In genomic region chr1:24294757-24295371, GRCh38 we compare ENCODE assay signal across 1 cellular context.
TF ChIP-seq lines count a peak whose summit lies in the region.

No MANE protein-coding gene starts in this region.

TF ChIP-seq in HEK293, 187 proteins besides CTCF, POLR2A, EP300 and RAD21 (continued from another document):
- TF ChIP-seq PRDM6 (tag by site-specific recombination; IDR thresholded peaks at IDR 0.05): 0 out of 2 replicates have a peak, but pooled peaks have one; percentile 18
- 0 out of 2 replicates have a peak, but pooled peaks have one; percentile 28 for TF ChIP-seq ZNF366 (tag by site-specific recombination; conservative IDR thresholded peaks at IDR 0.05)
- TF ChIP-seq FEZF1 (tag by site-specific recombination; IDR thresholded peaks at IDR 0.05): 0 out of 2 replicates have a peak, but pooled peaks have one; percentile 13
- 0 out of 2 replicates have a peak, but pooled peaks have one; percentile 24 for TF ChIP-seq KLF16 (tag by site-specific recombination; IDR thresholded peaks at IDR 0.05)
- TF ChIP-seq KLF17 (tag by site-specific recombination; IDR thresholded peaks at IDR 0.05): peak; percentile 42; the same call in 1 of the 2 replicates
- TF ChIP-seq ZNF544 (tag by site-specific recombination; IDR thresholded peaks at IDR 0.05): no peak
- peak; percentile 75 for TF ChIP-seq ZBTB8A (tag by site-specific recombination; IDR thresholded peaks at IDR 0.05)
- TF ChIP-seq GLIS1 (tag by site-specific recombination; IDR thresholded peaks at IDR 0.05): peak; percentile 64
